In genomic region chr2:18749912-18750526, GRCh38 we compare ENCODE assay signal across 8 cellular contexts.
DNase-seq lines count a peak whose midpoint lies in the region; ATAC-seq, FAIRE-seq and TF ChIP-seq lines count a peak whose summit lies in the region.

No MANE protein-coding gene starts in this region.

- FAIRE-seq in K562 (lab: Jason Lieb, UNC) (no peak), keratinocyte (lab: Jason Lieb, UNC) (no peak)

- H3K27ac ChIP-seq in Panc1 (ENCODE audit: low read length) (no peak overlapping the region), K562 (ENCODE audit: extremely low read depth, low read depth, low read length) (no peak overlapping the region), keratinocyte (ENCODE audit: control insufficient read depth, insufficient read depth, low read length) (no peak overlapping the region)

- TF ChIP-seq EP300 in K562 (IDR thresholded peaks at IDR 0.05; ENCODE audit: low read length): no peak

- POLR2A ChIA-PET in Panc1 (lab: Charles Lee): no interaction called here
- POLR2A ChIA-PET in K562 (lab: Yijun Ruan, JAX): interaction anchor here (1.0 kb wide), 1 partner anchor 106 kb away, joined by 3 read pairs; no protein-coding TSS in a partner anchor

- H3K27me3 ChIP-seq in Panc1 (ENCODE audit: control insufficient read depth, insufficient read depth, low read length) (no peaks in the 10 kb centered on the region), K562 (ENCODE audit: control insufficient read depth in 2 of 2, insufficient read depth in 2 of 2, low read length in 2 of 2) (no peaks in the 10 kb centered on the region), keratinocyte (ENCODE audit: control insufficient read depth, extremely low read depth, insufficient read depth, low read length) (no peaks in the 10 kb centered on the region)

- no peak overlapping the region for H2AFZ ChIP-seq in K562 (ENCODE audit: low read depth, low read length)
- H2AFZ ChIP-seq in keratinocyte (ENCODE audit: control insufficient read depth, low read length): no peak overlapping the region

- TF ChIP-seq POLR2A in K562 (conservative IDR thresholded peaks at IDR 0.05): no peak

- no peak overlapping the region for H3K9ac ChIP-seq in K562 (ENCODE audit: insufficient read depth in 1 of 2, low read depth in 2 of 2, low read length in 2 of 2)
- H3K9ac ChIP-seq in keratinocyte (ENCODE audit: control insufficient read depth, extremely low read depth, insufficient read depth, low read length): no peak overlapping the region

- in situ Hi-C loops in Panc1 (cut with HindIII; ENCODE audit: low pct_unique_long_range_greater_than_20kb, low sequenced_read_pairs): no loop called here
- in situ Hi-C loops in K562 (cut with MboI): loop anchor here (25.0 kb wide), 1 partner anchor 1112 kb away; no protein-coding TSS in a partner anchor

- ATAC-seq in Panc1 (no peak), K562 (no peak), GM18858 (IDR thresholded peaks at IDR 0.05; ENCODE audit: unreplicated experiment) (no peak), GM19463 (IDR thresholded peaks at IDR 0.05; ENCODE audit: unreplicated experiment) (no peak)

- no peaks in the 10 kb centered on the region for H3K9me1 ChIP-seq in K562 (ENCODE audit: control insufficient read depth, insufficient read depth, low read length)
- no peaks in the 10 kb centered on the region for H3K9me1 ChIP-seq in keratinocyte (ENCODE audit: control insufficient read depth, extremely low read depth, insufficient read depth, low read length)

- H4K20me1 ChIP-seq in K562 (replicated peaks; ENCODE audit: control insufficient read depth, insufficient read depth, low read length) (no peaks in the 10 kb centered on the region), keratinocyte (ENCODE audit: control insufficient read depth, extremely low read depth, insufficient read depth, low read length) (no peaks in the 10 kb centered on the region)

- 0 out of 2 replicates have a peak, but pooled peaks cover 9% of the 10 kb centered on the region for H3K4me1 ChIP-seq in Panc1 (ENCODE audit: control insufficient read depth, insufficient read depth, low read length)
- no peaks in the 10 kb centered on the region for H3K4me1 ChIP-seq in K562 (replicated peaks in 1 of 2; ENCODE audit: control insufficient read depth in 2 of 2, insufficient read depth in 2 of 2, low read length in 2 of 2)
- H3K4me1 ChIP-seq in keratinocyte (ENCODE audit: control insufficient read depth, extremely low read depth, insufficient read depth, low read length): no peaks in the 10 kb centered on the region

- intact Hi-C loops in Panc1 (cut with micrococcal nuclease; ENCODE audit: unreplicated experiment): loop anchor here (2.0 to 5.0 kb wide), 3 partner anchors 228 to 1112 kb away; no protein-coding TSS in a partner anchor
- intact Hi-C loops in K562 (cut with micrococcal nuclease): loop anchor here (1.0 to 5.0 kb wide), 4 partner anchors 229 to 1112 kb away; no protein-coding TSS in a partner anchor

- peak; percentile 33 for DNase-seq in DMS53 treated with DMSO at 0.1 percent for 48 hours (lab: John Stamatoyannopoulos, UW; ENCODE audit: unreplicated experiment)
- peak; percentile 14 for DNase-seq in HS-5 (ENCODE audit: low read depth)
- DNase-seq in Panc1 (ENCODE audit: low read depth, low spot score): no peak
- peak in 3 of 4 experiments; percentile 10 to 51 (median 17) for DNase-seq in K562 (ENCODE audit: extremely low read depth in 1 of 4, low spot score in 3 of 4)
- no peak for DNase-seq in keratinocyte (ENCODE audit: low read depth, low spot score)
- DNase-seq in stimulated activated CD4-positive, alpha-beta T cell treated with anti-CD3 and anti-CD28 coated beads, Interleukin-4, amount 100 ng/mL, for 48 hours (ENCODE audit: low read depth in 2 of 2): peak; percentile 21 to 23

- no TSS peak for BruUV-seq in Panc1 (replicated peaks; lab: Mats Ljungman, UMichigan)
- BruUV-seq in K562 (replicated peaks; lab: Mats Ljungman, UMichigan): no TSS peak

- dilution Hi-C loops in keratinocyte (cut with MboI; ENCODE audit: extremely low pct_ligation_motif_present, low sequenced_read_pairs): no loop called here

- H3K79me2 ChIP-seq in K562 (ENCODE audit: control insufficient read depth, insufficient read depth, low read length): no peaks in the 10 kb centered on the region
- H3K79me2 ChIP-seq in keratinocyte (ENCODE audit: control insufficient read depth, insufficient read depth, low read length): no peaks in the 10 kb centered on the region

- no peaks in the 10 kb centered on the region for H3K36me3 ChIP-seq in Panc1 (ENCODE audit: control insufficient read depth, insufficient read depth, low read length)
- H3K36me3 ChIP-seq in K562 (ENCODE audit: control insufficient read depth, insufficient read depth, low read length): no peaks in the 10 kb centered on the region
- no peaks in the 10 kb centered on the region for H3K36me3 ChIP-seq in keratinocyte (ENCODE audit: control insufficient read depth in 2 of 2, extremely low read depth in 1 of 2, insufficient read depth in 2 of 2, low read length in 2 of 2)

- CTCF ChIA-PET in Panc1 (lab: Charles Lee): no interaction called here
- CTCF ChIA-PET in K562 (lab: Yijun Ruan, JAX; ENCODE audit: low intra/inter-chr PET ratio): interaction anchor here (0.7 to 0.8 kb wide), 2 partner anchors 613 to 1114 kb away, joined by 3 to 5 read pairs; no protein-coding TSS in a partner anchor

- peak; percentile 74 to 76 for TF ChIP-seq RAD21 in K562 (CRISPR knock-in tag; conservative IDR thresholded peaks at IDR 0.05 in 1 of 2, IDR thresholded peaks at IDR 0.05 in 1 of 2)

- H3K4me3 ChIP-seq in Panc1 (ENCODE audit: low read depth in 2 of 2, low read length in 2 of 2) (no peak overlapping the region), K562 (no peak overlapping the region), keratinocyte (ENCODE audit: control insufficient read depth in 2 of 3, extremely low read depth in 1 of 3, insufficient read depth in 2 of 3, low read depth in 1 of 3, low read length in 3 of 3) (no peak overlapping the region)

- H3K9me3 ChIP-seq in Panc1 (ENCODE audit: control insufficient read depth, insufficient read depth, low read depth, low read length): no peaks in the 10 kb centered on the region
- H3K9me3 ChIP-seq in K562 (replicated peaks; ENCODE audit: control insufficient read depth, insufficient read depth, low read depth, low read length): no peaks in the 10 kb centered on the region
- no peaks in the 10 kb centered on the region for H3K9me3 ChIP-seq in keratinocyte (ENCODE audit: control insufficient read depth, low read depth, low read length)

- TF ChIP-seq CTCF in Panc1 (IDR thresholded peaks at IDR 0.05) (peak; percentile 75; the same call in 1 of the 2 replicates), K562 (IDR thresholded peaks at IDR 0.05 in 2 of 3, conservative IDR thresholded peaks at IDR 0.05 in 1 of 3; ENCODE audit: insufficient read depth in 2 of 3, low read depth in 1 of 3, low read length in 3 of 3) (peak in 2 of 3 experiments; percentile 31 to 62; a peak in 3 of 6 replicates), keratinocyte (optimal IDR thresholded peaks at IDR 0.05 in 1 of 3, IDR thresholded peaks at IDR 0.05 in 1 of 3, conservative IDR thresholded peaks at IDR 0.05 in 1 of 3; ENCODE audit: extremely low read depth in 1 of 3, insufficient read depth in 2 of 3, low read length in 3 of 3) (peak in 2 of 3 experiments; percentile 39 to 40)

- H3K4me2 ChIP-seq in K562 (ENCODE audit: insufficient read depth, low read length) (no peak overlapping the region), keratinocyte (ENCODE audit: control insufficient read depth, extremely low read depth, insufficient read depth, low read depth, low read length) (no peak overlapping the region)

- WGBS in K562 (ENCODE audit: insufficient coverage, low coverage, missing lambda C conversion rate): 4% methylated on average over 2 of the region's 2 CpGs

TF ChIP-seq in K562, 482 proteins besides CTCF, POLR2A, EP300 and RAD21:
- TF ChIP-seq, protein P1, sequence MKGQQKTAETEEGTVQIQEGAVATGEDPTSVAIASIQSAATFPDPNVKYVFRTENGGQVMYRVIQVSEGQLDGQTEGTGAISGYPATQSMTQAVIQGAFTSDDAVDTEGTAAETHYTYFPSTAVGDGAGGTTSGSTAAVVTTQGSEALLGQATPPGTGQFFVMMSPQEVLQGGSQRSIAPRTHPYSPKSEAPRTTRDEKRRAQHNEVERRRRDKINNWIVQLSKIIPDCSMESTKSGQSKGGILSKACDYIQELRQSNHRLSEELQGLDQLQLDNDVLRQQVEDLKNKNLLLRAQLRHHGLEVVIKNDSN (CRISPR knock-in tag; IDR thresholded peaks at IDR 0.05): no peak
- no peak for TF ChIP-seq FOXP4 (CRISPR knock-in tag; IDR thresholded peaks at IDR 0.05; ENCODE audit: borderline replicate concordance)
- 0 out of 2 replicates have a peak, but pooled peaks have one; percentile 42 for TF ChIP-seq DEAF1 (CRISPR knock-in tag; IDR thresholded peaks at IDR 0.05)
- no peak for TF ChIP-seq HDAC6 (IDR thresholded peaks at IDR 0.05; ENCODE audit: low read depth, low read length)
- no peak for TF ChIP-seq ZNF699 (CRISPR knock-in tag; IDR thresholded peaks at IDR 0.05; ENCODE audit: insufficient replicate concordance)

Comparison
In these comparisons a context has a peak if more than half of its experiments do, and no peak if none do; other contexts are left out.
1. DNase-seq: peak in DMS53 treated with DMSO at 0.1 percent for 48 hours (single experiment), HS-5 (single experiment), K562 (3 of 4) and stimulated activated CD4-positive, alpha-beta T cell treated with anti-CD3 and anti-CD28 coated beads, Interleukin-4, amount 100 ng/mL, for 48 hours (2 of 2); none in Panc1 (single experiment) and keratinocyte (single experiment).
2. Peak in every context shown above with its lines, with median percentiles within 50 percentile points of each other: CTCF ChIP-seq.